In genomic region chrX:154502989-154503388, GRCh38 we compare ENCODE assay signal across 30 cellular contexts.
"Had no signal": no experiment of that assay in that cellular context is flagged by ENCODE, and none has a peak within 500 bp of the region (broad histone marks: within the 10 kb centered on the region; RNA-seq: fewer than 3 reads in every experiment).

No MANE protein-coding gene starts in this region.

- H3K36me3 Mint-ChIP-seq: activated naive CD4-positive, alpha-beta T cell treated with anti-CD3 and anti-CD28 coated beads, Interleukin-2, amount 50 U/mL, for 24 hours; activated naive CD8-positive, alpha-beta T cell treated with anti-CD3 and anti-CD28 coated beads, Interleukin-2, amount 10 ng/mL, durations not matched to agents 7 days and 5 days had no signal

- H3K27me3 ChIP-seq: ascending aorta, brain microvascular endothelial cell, esophagus squamous epithelium had no signal

- H3K4me3 ChIP-seq: ascending aorta, coronary artery, esophagus squamous epithelium had no signal

- FAIRE-seq: bronchial epithelial cell had no signal

- ATAC-seq: activated CD4-positive, CD25-positive, alpha-beta regulatory T cell treated with anti-CD3 and anti-CD28 coated beads, Interleukin-2, amount 50 U/mL, for 24 hours; activated CD8-positive, alpha-beta T cell treated with anti-CD3 and anti-CD28 coated beads for 36 hours; activated T-cell treated with anti-CD3 and anti-CD28 coated beads, Interleukin-2, amount 50 U/mL, for 4 hours; effector memory CD8-positive, alpha-beta T cell; T-helper 17 cell had no signal

- H3K9me3 ChIP-seq: ascending aorta, esophagus squamous epithelium had no signal

- H3K36me3 ChIP-seq: brain microvascular endothelial cell had no signal

- H3K27ac Mint-ChIP-seq: activated B cell treated with CpG ODN at 0.5 μM for 24 hours; activated CD8-positive, alpha-beta T cell treated with anti-CD3 and anti-CD28 coated beads for 36 hours; activated naive CD4-positive, alpha-beta T cell treated with anti-CD3 and anti-CD28 coated beads for 36 hours; activated naive CD4-positive, alpha-beta T cell treated with anti-CD3 and anti-CD28 coated beads, Interleukin-2, amount 50 U/mL, for 24 hours; activated naive CD8-positive, alpha-beta T cell treated with anti-CD3 and anti-CD28 coated beads, Interleukin-2, amount 10 ng/mL, durations not matched to agents 7 days and 5 days; activated T-helper 2 cell treated with anti-CD3 and anti-CD28 coated beads, Interferon-gamma antibody, Interleukin-2, Interleukin-4, amounts not matched to agents 10 μg/mL and 5 μg/mL and 100 μg/mL, durations not matched to agents 14 hours and 24 hours and 36 hours; dendritic cell treated with granulocyte-macrophage colony-stimulating factor and Interleukin-4, amounts not matched to agents 40 ng/mL and 50 ng/mL, for 4 days; effector memory CD8-positive, alpha-beta T cell; T-helper 2 cell treated with Interferon-gamma antibody and Interleukin-4, amounts not matched to agents 5 μg/mL and 100 μg/mL, for 36 hours had no signal

- H3K9me3 Mint-ChIP-seq: activated B cell treated with CpG ODN at 0.5 μM for 24 hours; activated CD8-positive, alpha-beta T cell treated with anti-CD3 and anti-CD28 coated beads for 36 hours; activated naive CD4-positive, alpha-beta T cell treated with anti-CD3 and anti-CD28 coated beads for 36 hours; activated naive CD4-positive, alpha-beta T cell treated with anti-CD3 and anti-CD28 coated beads, Interleukin-2, amount 50 U/mL, for 24 hours; activated naive CD8-positive, alpha-beta T cell treated with anti-CD3 and anti-CD28 coated beads, Interleukin-2, amount 10 ng/mL, durations not matched to agents 7 days and 5 days; activated T-cell treated with anti-CD3 and anti-CD28 coated beads, Interleukin-2, amount 50 U/mL, for 4 hours; activated T-helper 2 cell treated with anti-CD3 and anti-CD28 coated beads, Interferon-gamma antibody, Interleukin-2, Interleukin-4, amounts not matched to agents 10 μg/mL and 5 μg/mL and 100 μg/mL, durations not matched to agents 14 hours and 24 hours and 36 hours; central memory CD8-positive, alpha-beta T cell; dendritic cell treated with granulocyte-macrophage colony-stimulating factor and Interleukin-4, amounts not matched to agents 40 ng/mL and 50 ng/mL, for 4 days; effector memory CD8-positive, alpha-beta T cell; T-helper 2 cell treated with Interferon-gamma antibody and Interleukin-4, amounts not matched to agents 5 μg/mL and 100 μg/mL, for 36 hours had no signal

- H3K4me1 ChIP-seq: ascending aorta had no signal

- H3K4me3 Mint-ChIP-seq: activated B cell treated with CpG ODN at 0.5 μM for 24 hours; activated CD8-positive, alpha-beta T cell treated with anti-CD3 and anti-CD28 coated beads for 36 hours; activated naive CD4-positive, alpha-beta T cell treated with anti-CD3 and anti-CD28 coated beads for 36 hours; activated naive CD4-positive, alpha-beta T cell treated with anti-CD3 and anti-CD28 coated beads, Interleukin-2, amount 50 U/mL, for 24 hours; activated naive CD8-positive, alpha-beta T cell treated with anti-CD3 and anti-CD28 coated beads, Interleukin-2, amount 10 ng/mL, durations not matched to agents 7 days and 5 days; activated T-cell treated with anti-CD3 and anti-CD28 coated beads, Interleukin-2, amount 50 U/mL, for 4 hours; central memory CD8-positive, alpha-beta T cell; dendritic cell treated with granulocyte-macrophage colony-stimulating factor and Interleukin-4, amounts not matched to agents 40 ng/mL and 50 ng/mL, for 4 days; effector memory CD8-positive, alpha-beta T cell; T-helper 17 cell; T-helper 2 cell treated with Interferon-gamma antibody and Interleukin-4, amounts not matched to agents 5 μg/mL and 100 μg/mL, for 36 hours had no signal

- DNase-seq: activated B cell treated with CpG ODN at 0.5 μM for 24 hours; activated CD4-positive, alpha-beta T cell treated with anti-CD3 and anti-CD28 coated beads for 48 hours; activated CD4-positive, alpha-beta T cell treated with anti-CD3 and anti-CD28 coated beads, Interleukin-2, amount 50 U/mL, for 1 hour; activated CD4-positive, alpha-beta T cell treated with anti-CD3 and anti-CD28 coated beads, Interleukin-2, amount 50 U/mL, for 48 hours; activated CD8-positive, alpha-beta memory T cell treated with anti-CD3 and anti-CD28 coated beads for 24 hours; activated CD8-positive, alpha-beta T cell treated with anti-CD3 and anti-CD28 coated beads for 36 hours; activated effector memory CD4-positive, alpha-beta T cell treated with anti-CD3 and anti-CD28 coated beads, Interleukin-2, amount 50 U/mL, for 16 hours; activated naive CD4-positive, alpha-beta T cell treated with anti-CD3 and anti-CD28 coated beads for 36 hours; activated naive CD8-positive, alpha-beta T cell treated with anti-CD3 and anti-CD28 coated beads, Interleukin-2, amount 10 ng/mL, durations not matched to agents 7 days and 5 days; activated T-cell treated with anti-CD3 and anti-CD28 coated beads, Interleukin-2, amount 50 U/mL, for 4 hours; brain microvascular endothelial cell; effector CD4-positive, alpha-beta T cell; effector memory CD8-positive, alpha-beta T cell; erythroblast; esophagus squamous epithelium; foreskin melanocyte; head of caudate nucleus; T-helper 1 cell; T-helper 17 cell; T1000; WERI-Rb-1 had no signal

- H3K27ac ChIP-seq: ascending aorta, brain microvascular endothelial cell, coronary artery, esophagus squamous epithelium, WERI-Rb-1 had no signal

- H3K27me3 Mint-ChIP-seq: activated B cell treated with CpG ODN at 0.5 μM for 24 hours; activated CD8-positive, alpha-beta T cell treated with anti-CD3 and anti-CD28 coated beads for 36 hours; activated naive CD4-positive, alpha-beta T cell treated with anti-CD3 and anti-CD28 coated beads, Interleukin-2, amount 50 U/mL, for 24 hours; activated naive CD8-positive, alpha-beta T cell treated with anti-CD3 and anti-CD28 coated beads, Interleukin-2, amount 10 ng/mL, durations not matched to agents 7 days and 5 days; central memory CD8-positive, alpha-beta T cell; dendritic cell treated with granulocyte-macrophage colony-stimulating factor and Interleukin-4, amounts not matched to agents 40 ng/mL and 50 ng/mL, for 4 days; effector memory CD8-positive, alpha-beta T cell; T-helper 17 cell had no signal

- H3K4me1 Mint-ChIP-seq: activated B cell treated with CpG ODN at 0.5 μM for 24 hours; activated naive CD4-positive, alpha-beta T cell treated with anti-CD3 and anti-CD28 coated beads, Interleukin-2, amount 50 U/mL, for 24 hours; activated naive CD8-positive, alpha-beta T cell treated with anti-CD3 and anti-CD28 coated beads, Interleukin-2, amount 10 ng/mL, durations not matched to agents 7 days and 5 days; central memory CD8-positive, alpha-beta T cell; T-helper 17 cell had no signal
